Comparison of ENCODE assay signal across 15 cellular contexts in genomic region chr16:19861811-19862327, GRCh38. TPM values are rescaled to one million over a fixed set of nuclear protein-coding genes. Genes with fewer than 3 reads are reported as not detected.
DNase-seq lines count a peak whose midpoint lies in the region; ATAC-seq, FAIRE-seq and TF ChIP-seq lines count a peak whose summit lies in the region.
"Had no signal": no experiment of that assay in that cellular context is flagged by ENCODE, and none has a peak within 500 bp of the region (broad histone marks: within the 10 kb centered on the region; RNA-seq: fewer than 3 reads in every experiment).

No MANE protein-coding gene starts in this region.

- H3K4me3 ChIP-seq in astrocyte (ENCODE audit: insufficient read depth, low read depth, low read length) (no peak overlapping the region), heart left ventricle (peak overlapping the region in 8 of 12 donors; percentile 8 to 41 (median 30)), testis (no peak overlapping the region)

- TF ChIP-seq CTCF in astrocyte (IDR thresholded peaks at IDR 0.05; ENCODE audit: insufficient read depth, low read depth, low read length) (no peak), heart left ventricle (IDR thresholded peaks at IDR 0.05) (no peak), testis (IDR thresholded peaks at IDR 0.05) (no peak)

- intact Hi-C loops in heart left ventricle (cut with DNase I): loop anchor here in 1 of 10 donors (5.0 to 10.0 kb wide), 2 partner anchors 47 to 95 kb away; no protein-coding TSS in a partner anchor
- intact Hi-C loops in testis (cut with DNase I; ENCODE audit: low total_unique reads): no loop called here

- H3K4me2 ChIP-seq in astrocyte (ENCODE audit: low read length): peak overlapping the region; percentile 81
- H3K4me2 ChIP-seq: KMS-11 had no signal

- no peaks in the 10 kb centered on the region for H3K27me3 Mint-ChIP-seq in astrocyte (ENCODE audit: low read depth, unreplicated experiment)
- H3K27me3 Mint-ChIP-seq: activated naive CD8-positive, alpha-beta T cell treated with anti-CD3 and anti-CD28 coated beads for 36 hours; stimulated activated naive CD8-positive, alpha-beta T cell treated with anti-CD3 and anti-CD28 coated beads, Interleukin-15, amount 100 ng/mL, for 72 hours had no signal

- no peak for DNase-seq in astrocyte (ENCODE audit: low read depth)
- DNase-seq in heart left ventricle: no peak
- DNase-seq in middle frontal gyrus (ENCODE audit: extremely low spot score, low spot score): peak; percentile 76
- DNase-seq in testis: peak; percentile 82
- DNase-seq in mesenteric fat pad (ENCODE audit: low spot score): no peak
- no peak for DNase-seq in activated CD8-positive, alpha-beta memory T cell treated with anti-CD3 and anti-CD28 coated beads, Interleukin-2, amount 50 U/mL, for 4 hours
- DNase-seq: activated naive CD8-positive, alpha-beta T cell treated with anti-CD3 and anti-CD28 coated beads for 36 hours; dermis blood vessel endothelial cell; NCI-H2029 treated with DMSO at 0.1 percent for 48 hours; NCI-H774; SHP77; stimulated activated naive CD8-positive, alpha-beta T cell treated with anti-CD3 and anti-CD28 coated beads, Interleukin-15, amount 100 ng/mL, for 72 hours had no signal

- H3K9me3 Mint-ChIP-seq in astrocyte (ENCODE audit: unreplicated experiment): no peaks in the 10 kb centered on the region
- H3K9me3 Mint-ChIP-seq: activated naive CD8-positive, alpha-beta T cell treated with anti-CD3 and anti-CD28 coated beads for 36 hours; memory B cell; stimulated activated naive CD8-positive, alpha-beta T cell treated with anti-CD3 and anti-CD28 coated beads, Interleukin-15, amount 100 ng/mL, for 72 hours had no signal

- no peak for ATAC-seq in heart left ventricle
- ATAC-seq in HG02759 (IDR thresholded peaks at IDR 0.05; ENCODE audit: unreplicated experiment): no peak
- ATAC-seq: stimulated activated naive CD8-positive, alpha-beta T cell treated with anti-CD3 and anti-CD28 coated beads, Interleukin-15, amount 100 ng/mL, for 72 hours had no signal

- H3K27ac Mint-ChIP-seq in astrocyte (ENCODE audit: unreplicated experiment): no peak overlapping the region
- H3K27ac Mint-ChIP-seq: activated naive CD8-positive, alpha-beta T cell treated with anti-CD3 and anti-CD28 coated beads for 36 hours; memory B cell; stimulated activated naive CD8-positive, alpha-beta T cell treated with anti-CD3 and anti-CD28 coated beads, Interleukin-15, amount 100 ng/mL, for 72 hours had no signal

- H3K36me3 ChIP-seq in astrocyte (ENCODE audit: insufficient read depth, low read length) (no peaks in the 10 kb centered on the region), heart left ventricle (peaks cover 0 to 93% (median 44%) of the 10 kb centered on the region in 9 donors), testis (ENCODE audit: low read depth, missing control alignments) (no peaks in the 10 kb centered on the region)

- H3K27ac ChIP-seq in astrocyte (ENCODE audit: low read depth, low read length): no peak overlapping the region
- peak overlapping the region in 8 of 12 donors; percentile 12 to 55 (median 32) for H3K27ac ChIP-seq in heart left ventricle
- H3K27ac ChIP-seq in testis: peak overlapping the region; percentile 48 to 56
- H3K27ac ChIP-seq: KMS-11 had no signal

- H3K79me2 ChIP-seq in astrocyte (ENCODE audit: insufficient read depth, low read length): no peaks in the 10 kb centered on the region

- H3K4me1 Mint-ChIP-seq in astrocyte (ENCODE audit: low read depth, unreplicated experiment): peaks cover 21% of the 10 kb centered on the region
- H3K4me1 Mint-ChIP-seq: activated naive CD8-positive, alpha-beta T cell treated with anti-CD3 and anti-CD28 coated beads for 36 hours; memory B cell; stimulated activated naive CD8-positive, alpha-beta T cell treated with anti-CD3 and anti-CD28 coated beads, Interleukin-15, amount 100 ng/mL, for 72 hours had no signal

- H3K4me3 Mint-ChIP-seq in astrocyte (ENCODE audit: unreplicated experiment): no peak overlapping the region
- H3K4me3 Mint-ChIP-seq: activated naive CD8-positive, alpha-beta T cell treated with anti-CD3 and anti-CD28 coated beads for 36 hours; memory B cell; stimulated activated naive CD8-positive, alpha-beta T cell treated with anti-CD3 and anti-CD28 coated beads, Interleukin-15, amount 100 ng/mL, for 72 hours had no signal

- H3K27me3 ChIP-seq in astrocyte (ENCODE audit: insufficient read depth, low read length) (no peaks in the 10 kb centered on the region), heart left ventricle (no peaks in the 10 kb centered on the region), testis (no peaks in the 10 kb centered on the region)

- WGBS in heart left ventricle, 4 donors: 65 to 76% (median 68%) methylated on average over 13 to 16 of the region's 16 CpGs
- 61 to 72% methylated on average over 16 of the region's 16 CpGs for WGBS in testis, 2 donors

- peaks cover 27% of the 10 kb centered on the region for H3K4me1 ChIP-seq in astrocyte (ENCODE audit: insufficient read depth, low read length)
- peaks cover 0 to 48% (median 23%) of the 10 kb centered on the region in 12 donors for H3K4me1 ChIP-seq in heart left ventricle
- H3K4me1 ChIP-seq in testis: peaks cover 7% of the 10 kb centered on the region

- TF ChIP-seq POLR2A in heart left ventricle (IDR thresholded peaks at IDR 0.05) (no peak), testis (IDR thresholded peaks at IDR 0.05) (no peak)

- H3K9me3 ChIP-seq in astrocyte (ENCODE audit: insufficient read depth, low read depth, low read length) (no peaks in the 10 kb centered on the region), heart left ventricle (no peaks in the 10 kb centered on the region), testis (no peaks in the 10 kb centered on the region)

- peaks cover 2% of the 10 kb centered on the region for H3K36me3 Mint-ChIP-seq in astrocyte (ENCODE audit: low read depth, unreplicated experiment)
- H3K36me3 Mint-ChIP-seq: activated naive CD8-positive, alpha-beta T cell treated with anti-CD3 and anti-CD28 coated beads for 36 hours; memory B cell had no signal

- peak overlapping the region; percentile 54 for H2AFZ ChIP-seq in astrocyte (ENCODE audit: low read depth, low read length)

- no peak for FAIRE-seq in astrocyte (lab: Jason Lieb, UNC)

- no peaks in the 10 kb centered on the region for H4K20me1 ChIP-seq in astrocyte (ENCODE audit: insufficient read depth, low read length)

- peak overlapping the region; percentile 85 for H3K9ac ChIP-seq in astrocyte (ENCODE audit: low read length)
- H3K9ac ChIP-seq: KMS-11 had no signal

RNA-seq across cellular contexts. Expression of gene GPRC5B, which starts 22.8 kb away (rescaled TPM):
- total RNA-seq in astrocyte (9.3 TPM in 2 replicates), heart left ventricle (100 to 1,000 TPM in 1 of 9 donors, 10 to 100 TPM in 8; 54.7 to 104 (median 77.9) TPM), testis (100 to 1,000 TPM; 195 to 303 TPM), mesenteric fat pad (33.1 TPM)
- polyA plus RNA-seq in heart left ventricle (10 to 100 TPM; 43.0 to 97.5 TPM), testis (ENCODE audit: insufficient read depth, low read depth, low replicate concordance) (144 TPM)

Comparison
In these comparisons a context has a peak if more than half of its experiments do, and no peak if none do; other contexts are left out.
1. DNase-seq: peak in middle frontal gyrus (single experiment) and testis (single experiment); none in astrocyte (single experiment), heart left ventricle (0 of 5), mesenteric fat pad (single experiment) and activated CD8-positive, alpha-beta memory T cell treated with anti-CD3 and anti-CD28 coated beads, Interleukin-2, amount 50 U/mL, for 4 hours (single experiment).
2. H3K4me3 ChIP-seq: peak in heart left ventricle (8 of 12); none in astrocyte (single experiment) and testis (0 of 2).